In the genomic region with DNA sequence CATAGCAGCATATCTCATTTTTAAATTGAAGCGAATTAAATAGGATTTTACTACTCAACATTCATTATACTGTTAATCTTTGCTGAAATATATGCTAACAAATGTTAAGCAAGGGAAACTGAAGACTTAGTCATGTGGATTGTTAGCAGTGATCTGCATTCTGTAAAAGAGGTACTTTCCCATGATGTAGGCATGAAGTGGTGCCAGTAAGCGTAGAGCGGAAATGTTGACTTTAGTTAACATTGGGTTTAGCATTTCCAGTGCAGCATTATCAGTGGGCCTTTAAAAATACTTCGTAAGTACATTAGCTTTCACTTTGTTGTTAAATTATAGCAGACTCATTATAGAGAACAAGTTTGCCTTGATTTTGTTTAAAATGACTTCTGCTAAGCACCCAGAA, we compare ENCODE assay signal across 8 cellular contexts.
DNase-seq lines count a peak whose midpoint lies in the region; ATAC-seq, FAIRE-seq and TF ChIP-seq lines count a peak whose summit lies in the region.

No MANE protein-coding gene starts in this region.

- H3K27ac ChIP-seq in HCT116 (ENCODE audit: low read depth, low read length): no peak overlapping the region
- H3K27ac ChIP-seq in small intestine (ENCODE audit: low read depth in 1 of 2, low read length in 1 of 2): no peak overlapping the region

- BruUV-seq in HCT116 (replicated peaks; lab: Mats Ljungman, UMichigan): TSS peak; percentile 19

- no peak overlapping the region for H2AFZ ChIP-seq in HCT116 (ENCODE audit: low read depth, low read length, poor library complexity, severe bottlenecking)

- CTCF ChIA-PET in HCT116 (lab: Charles Lee): no interaction called here

- H3K4me3 ChIP-seq in HCT116 (replicated peaks in 1 of 2; ENCODE audit: low read depth in 1 of 2, low read length in 2 of 2) (no peak overlapping the region), fibroblast of the aortic adventitia (ENCODE audit: low read depth, low read length) (no peak overlapping the region), small intestine (ENCODE audit: low read depth in 1 of 2, low read length in 2 of 2) (no peak overlapping the region)

- no peaks in the 10 kb centered on the region for H3K9me2 ChIP-seq in HCT116 (ENCODE audit: insufficient read depth)

- H4K20me1 ChIP-seq in HCT116 (ENCODE audit: insufficient read depth): no peaks in the 10 kb centered on the region

- H3K27me3 ChIP-seq in HCT116 (ENCODE audit: insufficient read depth, low read length): no peaks in the 10 kb centered on the region
- no peaks in the 10 kb centered on the region for H3K27me3 ChIP-seq in small intestine (ENCODE audit: control insufficient read depth in 2 of 2, insufficient read depth in 2 of 2, low read length in 2 of 2)

- RAD21 ChIA-PET in HCT116 (lab: Charles Lee; ENCODE audit: low non-redundant PET in 1 of 2, low total read pairs in 2 of 2, uncharacterized antibody in 2 of 2, unreplicated experiment in 2 of 2): no interaction called here

- TF ChIP-seq RAD21 in HCT116 (IDR thresholded peaks at IDR 0.05; ENCODE audit: low read depth): no peak

- TF ChIP-seq POLR2A in HCT116 (IDR thresholded peaks at IDR 0.05; ENCODE audit: borderline replicate concordance, extremely low read depth, insufficient read depth, insufficient read length): no peak

- TF ChIP-seq CTCF in HCT116 (IDR thresholded peaks at IDR 0.05 in 2 of 3, conservative IDR thresholded peaks at IDR 0.05 in 1 of 3; ENCODE audit: borderline replicate concordance in 1 of 3, insufficient read depth in 1 of 3, low read depth in 2 of 3, low read length in 2 of 3): no peak
- TF ChIP-seq CTCF in fibroblast of the aortic adventitia (IDR thresholded peaks at IDR 0.05; ENCODE audit: insufficient read depth, low read length): no peak

- POLR2A ChIA-PET in HCT116 (lab: Charles Lee): no interaction called here

- FAIRE-seq in GM18507 (lab: Jason Lieb, UNC): peak; percentile 96
- FAIRE-seq in small intestine (lab: Jason Lieb, UNC): no peak

- H3K4me1 ChIP-seq in HCT116 (ENCODE audit: control insufficient read depth in 1 of 2, insufficient read depth in 2 of 2, low read length in 2 of 2): no peaks in the 10 kb centered on the region
- H3K4me1 ChIP-seq in small intestine (ENCODE audit: control insufficient read depth in 2 of 2, insufficient read depth in 1 of 2, low read depth in 1 of 2, low read length in 1 of 2): no peaks in the 10 kb centered on the region

- WGBS in small intestine, 3 donors: 67 to 84% (median 69%) methylated on average over 4 of the region's 4 CpGs

- intact Hi-C loops in HCT116 (cut with micrococcal nuclease): no loop called here

- H3K79me2 ChIP-seq in HCT116 (ENCODE audit: insufficient read depth, low read length): no peaks in the 10 kb centered on the region

- no peak for ATAC-seq in HCT116

- no peak overlapping the region for H3K9ac ChIP-seq in HCT116 (ENCODE audit: low read length)

- no peak for DNase-seq in GM18507 (ENCODE audit: extremely low spot score, insufficient read length, low read depth)
- DNase-seq in HCT116 (ENCODE audit: low read depth, low spot score): no peak
- peak; percentile 42 for DNase-seq in T-helper 22 cell (ENCODE audit: low read depth)
- peak; percentile 90 for DNase-seq in fibroblast of the aortic adventitia (ENCODE audit: low read depth)
- no peak for DNase-seq in small intestine
- DNase-seq in COLO829 (ENCODE audit: low spot score): no peak
- no peak for DNase-seq in NCI-H524 treated with DMSO at 0.1 percent for 48 hours (lab: John Stamatoyannopoulos, UW)
- DNase-seq in HuH-7 (ENCODE audit: low spot score): no peak

- H3K4me2 ChIP-seq in HCT116 (ENCODE audit: low read length): no peak overlapping the region

- H3K9me3 ChIP-seq in HCT116 (ENCODE audit: control insufficient read depth in 1 of 2, insufficient read depth in 1 of 2, low read depth in 1 of 2, low read length in 2 of 2) (no peaks in the 10 kb centered on the region), small intestine (ENCODE audit: control insufficient read depth, low read depth) (no peaks in the 10 kb centered on the region)

- H3K36me3 ChIP-seq in HCT116 (ENCODE audit: control insufficient read depth in 1 of 2, insufficient read depth in 2 of 2, low read length in 2 of 2): peaks cover 9 to 26% of the 10 kb centered on the region in 2 experiments; a peak in 3 of 4 replicates
- peaks cover 5 to 9% of the 10 kb centered on the region in 2 donors for H3K36me3 ChIP-seq in small intestine (ENCODE audit: control insufficient read depth in 2 of 2, insufficient read depth in 2 of 2, low read length in 2 of 2)

TF ChIP-seq in HCT116, 20 proteins besides CTCF, POLR2A, EP300 and RAD21:
- TF ChIP-seq, protein P1, sequence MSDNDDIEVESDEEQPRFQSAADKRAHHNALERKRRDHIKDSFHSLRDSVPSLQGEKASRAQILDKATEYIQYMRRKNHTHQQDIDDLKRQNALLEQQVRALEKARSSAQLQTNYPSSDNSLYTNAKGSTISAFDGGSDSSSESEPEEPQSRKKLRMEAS (IDR thresholded peaks at IDR 0.05): no peak
- no peak for TF ChIP-seq SRF (IDR thresholded peaks at IDR 0.05; ENCODE audit: low read depth)
- TF ChIP-seq EGR1 (IDR thresholded peaks at IDR 0.05; ENCODE audit: low read depth): no peak
- TF ChIP-seq, protein P2, sequence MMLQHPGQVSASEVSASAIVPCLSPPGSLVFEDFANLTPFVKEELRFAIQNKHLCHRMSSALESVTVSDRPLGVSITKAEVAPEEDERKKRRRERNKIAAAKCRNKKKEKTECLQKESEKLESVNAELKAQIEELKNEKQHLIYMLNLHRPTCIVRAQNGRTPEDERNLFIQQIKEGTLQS (IDR thresholded peaks at IDR 0.05): no peak
- TF ChIP-seq POLR2AphosphoS5 (IDR thresholded peaks at IDR 0.05; ENCODE audit: low read depth, low read length): no peak
- no peak for TF ChIP-seq JUND (IDR thresholded peaks at IDR 0.05)

Comparison
In these comparisons a context has a peak if more than half of its experiments do, and no peak if none do; other contexts are left out.
1. DNase-seq: peak in T-helper 22 cell (single experiment) and fibroblast of the aortic adventitia (single experiment); none in GM18507 (single experiment), HCT116 (single experiment), small intestine (single experiment), COLO829 (single experiment), NCI-H524 treated with DMSO at 0.1 percent for 48 hours (single experiment) and HuH-7 (single experiment).